ENCODE assay signal across 27 cellular contexts in the genomic region with DNA sequence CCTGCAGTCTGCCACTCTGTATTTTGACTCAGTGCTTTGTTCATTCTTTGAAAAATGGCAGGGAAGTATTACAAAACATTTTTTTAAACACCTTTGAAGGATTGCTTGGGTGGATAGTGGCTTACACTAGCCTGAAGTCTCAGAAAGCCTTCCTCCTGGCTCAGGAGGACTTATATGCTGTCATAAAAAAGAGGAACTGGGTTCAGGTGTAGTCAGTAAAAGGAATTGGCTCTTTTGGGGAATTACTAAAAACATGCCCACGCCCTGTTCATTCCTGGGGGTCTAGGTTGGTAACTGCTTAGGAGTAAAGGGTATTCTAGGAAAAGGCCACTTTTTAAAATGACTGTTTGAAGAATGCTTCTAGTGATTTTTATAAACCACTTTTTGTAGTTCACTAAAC.
"Had no signal": no experiment of that assay in that cellular context is flagged by ENCODE, and none has a peak within 500 bp of the region (broad histone marks: within the 10 kb centered on the region; RNA-seq: fewer than 3 reads in every experiment).

No MANE protein-coding gene starts in this region.

- H3K4me1 Mint-ChIP-seq: T-helper 17 cell had no signal

- H3K9me3 ChIP-seq: MG63, Peyer's patch, SJCRH30 had no signal

- H3K36me3 ChIP-seq: MG63, Peyer's patch, SJCRH30 had no signal

- H3K4me3 Mint-ChIP-seq: T-helper 17 cell; T-helper 2 cell treated with Interferon-gamma antibody and Interleukin-4, amounts not matched to agents 5 μg/mL and 100 μg/mL, for 36 hours had no signal

- H3K4me1 ChIP-seq: Peyer's patch had no signal

- H3K9me3 Mint-ChIP-seq: T-helper 2 cell treated with Interferon-gamma antibody and Interleukin-4, amounts not matched to agents 5 μg/mL and 100 μg/mL, for 36 hours had no signal

- H3K4me2 ChIP-seq: KMS-11, PC-9 had no signal

- H2AFZ ChIP-seq: PC-9 had no signal

- DNase-seq: MG63, NCI-H1092, NCI-H1417 treated with DMSO at 0.1 percent for 48 hours, NCI-H146, NCI-H1694 treated with DMSO at 0.1 percent for 48 hours, NCI-H1930, NCI-H2081, NCI-H2107, NCI-H226, NCI-H446, NCI-H510A, NCI-H524 treated with DMSO at 0.1 percent for 48 hours, NCI-H69, NCI-H774, OCI-M1, PC-9, Peyer's patch, SHP77 treated with DMSO at 0.1 percent for 48 hours, SJCRH30, T-helper 1 cell, T-helper 17 cell had no signal

- ATAC-seq: Right ventricle myocardium inferior, SK-N-SH treated with all-trans-retinoic acid at 6 μM for 48 hours, T-helper 17 cell had no signal

- H3K27me3 ChIP-seq: MG63, Peyer's patch, SJCRH30 had no signal

- H3K27ac ChIP-seq: HL-60, KMS-11, PC-9, Peyer's patch, SJCRH30 had no signal

- H3K27ac Mint-ChIP-seq: T-helper 17 cell; T-helper 2 cell treated with Interferon-gamma antibody and Interleukin-4, amounts not matched to agents 5 μg/mL and 100 μg/mL, for 36 hours had no signal

- H3K4me3 ChIP-seq: MG63, PC-9, Peyer's patch, SJCRH30 had no signal

- H3K9ac ChIP-seq: KMS-11 had no signal

- FAIRE-seq: HTR-8/SVneo had no signal
